ENCODE assay signal across 1 cellular context in the genomic region with DNA sequence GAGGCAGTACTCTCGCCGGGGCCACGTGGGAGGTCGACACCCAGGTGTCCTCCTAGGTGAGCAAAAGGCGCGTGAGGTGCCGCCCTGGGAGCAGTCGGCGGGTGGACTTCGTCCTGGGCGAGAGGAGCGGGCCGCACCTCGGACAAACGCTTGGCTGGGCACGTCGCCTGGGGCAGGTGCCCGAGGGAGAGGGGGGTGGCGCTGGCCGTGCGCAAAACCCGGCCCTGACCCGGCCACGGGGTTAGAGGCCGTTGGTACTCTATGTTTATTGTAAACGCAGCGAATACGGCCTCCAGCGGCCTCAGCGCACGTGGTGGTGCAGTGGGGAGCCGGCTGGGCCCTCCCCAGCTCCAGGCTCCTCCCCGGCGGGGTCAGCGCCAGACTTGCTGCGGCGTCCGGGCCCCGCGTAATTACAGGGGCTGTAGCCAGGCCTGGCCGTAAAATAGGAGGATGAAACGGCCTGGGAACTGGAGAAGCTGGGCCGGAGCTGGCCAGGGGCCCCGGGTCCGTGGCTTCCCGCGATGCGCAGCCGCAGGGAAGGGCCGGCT.
TF ChIP-seq lines count a peak whose summit lies in the region.

No MANE protein-coding gene starts in this region.

TF ChIP-seq in HepG2, 621 proteins besides CTCF, POLR2A, EP300 and RAD21 (continued from another document and continues in another):
- TF ChIP-seq, protein P1, sequence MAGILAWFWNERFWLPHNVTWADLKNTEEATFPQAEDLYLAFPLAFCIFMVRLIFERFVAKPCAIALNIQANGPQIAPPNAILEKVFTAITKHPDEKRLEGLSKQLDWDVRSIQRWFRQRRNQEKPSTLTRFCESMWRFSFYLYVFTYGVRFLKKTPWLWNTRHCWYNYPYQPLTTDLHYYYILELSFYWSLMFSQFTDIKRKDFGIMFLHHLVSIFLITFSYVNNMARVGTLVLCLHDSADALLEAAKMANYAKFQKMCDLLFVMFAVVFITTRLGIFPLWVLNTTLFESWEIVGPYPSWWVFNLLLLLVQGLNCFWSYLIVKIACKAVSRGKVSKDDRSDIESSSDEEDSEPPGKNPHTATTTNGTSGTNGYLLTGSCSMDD (CRISPR knock-in tag; IDR thresholded peaks at IDR 0.05), result no peak
- peak; percentile 100 for TF ChIP-seq MED1 (CRISPR knock-in tag; IDR thresholded peaks at IDR 0.05)
- peak; percentile 98 for TF ChIP-seq MED8 (CRISPR knock-in tag; IDR thresholded peaks at IDR 0.05; ENCODE audit: insufficient replicate concordance)
- TF ChIP-seq ZNF121 (CRISPR knock-in tag; IDR thresholded peaks at IDR 0.05), result peak; percentile 82
- TF ChIP-seq, protein P2, sequence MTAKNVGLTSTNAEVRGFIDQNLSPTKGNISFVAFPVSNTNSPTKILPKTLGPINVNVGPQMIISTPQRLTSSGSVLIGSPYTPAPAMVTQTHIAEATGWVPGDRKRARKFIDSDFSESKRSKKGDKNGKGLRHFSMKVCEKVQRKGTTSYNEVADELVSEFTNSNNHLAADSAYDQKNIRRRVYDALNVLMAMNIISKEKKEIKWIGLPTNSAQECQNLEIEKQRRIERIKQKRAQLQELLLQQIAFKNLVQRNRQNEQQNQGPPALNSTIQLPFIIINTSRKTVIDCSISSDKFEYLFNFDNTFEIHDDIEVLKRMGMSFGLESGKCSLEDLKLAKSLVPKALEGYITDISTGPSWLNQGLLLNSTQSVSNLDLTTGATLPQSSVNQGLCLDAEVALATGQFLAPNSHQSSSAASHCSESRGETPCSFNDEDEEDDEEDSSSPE (CRISPR knock-in tag; IDR thresholded peaks at IDR 0.05), result peak; percentile 90
- TF ChIP-seq, protein P3, sequence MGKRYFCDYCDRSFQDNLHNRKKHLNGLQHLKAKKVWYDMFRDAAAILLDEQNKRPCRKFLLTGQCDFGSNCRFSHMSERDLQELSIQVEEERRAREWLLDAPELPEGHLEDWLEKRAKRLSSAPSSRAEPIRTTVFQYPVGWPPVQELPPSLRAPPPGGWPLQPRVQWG (CRISPR knock-in tag; IDR thresholded peaks at IDR 0.05; ENCODE audit: borderline replicate concordance, low read depth), result no peak
- TF ChIP-seq HOXA3 (CRISPR knock-in tag; IDR thresholded peaks at IDR 0.05), result peak; percentile 95; the same call in 1 of the 2 replicates
- peak; percentile 94 for TF ChIP-seq ZNF816 (CRISPR knock-in tag; IDR thresholded peaks at IDR 0.05; ENCODE audit: borderline replicate concordance)
- TF ChIP-seq, protein P4, sequence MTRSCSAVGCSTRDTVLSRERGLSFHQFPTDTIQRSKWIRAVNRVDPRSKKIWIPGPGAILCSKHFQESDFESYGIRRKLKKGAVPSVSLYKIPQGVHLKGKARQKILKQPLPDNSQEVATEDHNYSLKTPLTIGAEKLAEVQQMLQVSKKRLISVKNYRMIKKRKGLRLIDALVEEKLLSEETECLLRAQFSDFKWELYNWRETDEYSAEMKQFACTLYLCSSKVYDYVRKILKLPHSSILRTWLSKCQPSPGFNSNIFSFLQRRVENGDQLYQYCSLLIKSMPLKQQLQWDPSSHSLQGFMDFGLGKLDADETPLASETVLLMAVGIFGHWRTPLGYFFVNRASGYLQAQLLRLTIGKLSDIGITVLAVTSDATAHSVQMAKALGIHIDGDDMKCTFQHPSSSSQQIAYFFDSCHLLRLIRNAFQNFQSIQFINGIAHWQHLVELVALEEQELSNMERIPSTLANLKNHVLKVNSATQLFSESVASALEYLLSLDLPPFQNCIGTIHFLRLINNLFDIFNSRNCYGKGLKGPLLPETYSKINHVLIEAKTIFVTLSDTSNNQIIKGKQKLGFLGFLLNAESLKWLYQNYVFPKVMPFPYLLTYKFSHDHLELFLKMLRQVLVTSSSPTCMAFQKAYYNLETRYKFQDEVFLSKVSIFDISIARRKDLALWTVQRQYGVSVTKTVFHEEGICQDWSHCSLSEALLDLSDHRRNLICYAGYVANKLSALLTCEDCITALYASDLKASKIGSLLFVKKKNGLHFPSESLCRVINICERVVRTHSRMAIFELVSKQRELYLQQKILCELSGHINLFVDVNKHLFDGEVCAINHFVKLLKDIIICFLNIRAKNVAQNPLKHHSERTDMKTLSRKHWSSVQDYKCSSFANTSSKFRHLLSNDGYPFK (CRISPR knock-in tag; IDR thresholded peaks at IDR 0.05; ENCODE audit: borderline replicate concordance), result peak; percentile 84; the same call in 1 of the 2 replicates
- TF ChIP-seq, protein P5, sequence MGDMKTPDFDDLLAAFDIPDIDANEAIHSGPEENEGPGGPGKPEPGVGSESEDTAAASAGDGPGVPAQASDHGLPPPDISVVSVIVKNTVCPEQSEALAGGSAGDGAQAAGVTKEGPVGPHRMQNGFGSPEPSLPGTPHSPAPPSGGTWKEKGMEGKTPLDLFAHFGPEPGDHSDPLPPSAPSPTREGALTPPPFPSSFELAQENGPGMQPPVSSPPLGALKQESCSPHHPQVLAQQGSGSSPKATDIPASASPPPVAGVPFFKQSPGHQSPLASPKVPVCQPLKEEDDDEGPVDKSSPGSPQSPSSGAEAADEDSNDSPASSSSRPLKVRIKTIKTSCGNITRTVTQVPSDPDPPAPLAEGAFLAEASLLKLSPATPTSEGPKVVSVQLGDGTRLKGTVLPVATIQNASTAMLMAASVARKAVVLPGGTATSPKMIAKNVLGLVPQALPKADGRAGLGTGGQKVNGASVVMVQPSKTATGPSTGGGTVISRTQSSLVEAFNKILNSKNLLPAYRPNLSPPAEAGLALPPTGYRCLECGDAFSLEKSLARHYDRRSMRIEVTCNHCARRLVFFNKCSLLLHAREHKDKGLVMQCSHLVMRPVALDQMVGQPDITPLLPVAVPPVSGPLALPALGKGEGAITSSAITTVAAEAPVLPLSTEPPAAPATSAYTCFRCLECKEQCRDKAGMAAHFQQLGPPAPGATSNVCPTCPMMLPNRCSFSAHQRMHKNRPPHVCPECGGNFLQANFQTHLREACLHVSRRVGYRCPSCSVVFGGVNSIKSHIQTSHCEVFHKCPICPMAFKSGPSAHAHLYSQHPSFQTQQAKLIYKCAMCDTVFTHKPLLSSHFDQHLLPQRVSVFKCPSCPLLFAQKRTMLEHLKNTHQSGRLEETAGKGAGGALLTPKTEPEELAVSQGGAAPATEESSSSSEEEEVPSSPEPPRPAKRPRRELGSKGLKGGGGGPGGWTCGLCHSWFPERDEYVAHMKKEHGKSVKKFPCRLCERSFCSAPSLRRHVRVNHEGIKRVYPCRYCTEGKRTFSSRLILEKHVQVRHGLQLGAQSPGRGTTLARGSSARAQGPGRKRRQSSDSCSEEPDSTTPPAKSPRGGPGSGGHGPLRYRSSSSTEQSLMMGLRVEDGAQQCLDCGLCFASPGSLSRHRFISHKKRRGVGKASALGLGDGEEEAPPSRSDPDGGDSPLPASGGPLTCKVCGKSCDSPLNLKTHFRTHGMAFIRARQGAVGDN (CRISPR knock-in tag; IDR thresholded peaks at IDR 0.05), result peak; percentile 98
- TF ChIP-seq MAFG (CRISPR knock-in tag; IDR thresholded peaks at IDR 0.05), result peak; percentile 2; the same call in 1 of the 2 replicates
- TF ChIP-seq, protein P6, sequence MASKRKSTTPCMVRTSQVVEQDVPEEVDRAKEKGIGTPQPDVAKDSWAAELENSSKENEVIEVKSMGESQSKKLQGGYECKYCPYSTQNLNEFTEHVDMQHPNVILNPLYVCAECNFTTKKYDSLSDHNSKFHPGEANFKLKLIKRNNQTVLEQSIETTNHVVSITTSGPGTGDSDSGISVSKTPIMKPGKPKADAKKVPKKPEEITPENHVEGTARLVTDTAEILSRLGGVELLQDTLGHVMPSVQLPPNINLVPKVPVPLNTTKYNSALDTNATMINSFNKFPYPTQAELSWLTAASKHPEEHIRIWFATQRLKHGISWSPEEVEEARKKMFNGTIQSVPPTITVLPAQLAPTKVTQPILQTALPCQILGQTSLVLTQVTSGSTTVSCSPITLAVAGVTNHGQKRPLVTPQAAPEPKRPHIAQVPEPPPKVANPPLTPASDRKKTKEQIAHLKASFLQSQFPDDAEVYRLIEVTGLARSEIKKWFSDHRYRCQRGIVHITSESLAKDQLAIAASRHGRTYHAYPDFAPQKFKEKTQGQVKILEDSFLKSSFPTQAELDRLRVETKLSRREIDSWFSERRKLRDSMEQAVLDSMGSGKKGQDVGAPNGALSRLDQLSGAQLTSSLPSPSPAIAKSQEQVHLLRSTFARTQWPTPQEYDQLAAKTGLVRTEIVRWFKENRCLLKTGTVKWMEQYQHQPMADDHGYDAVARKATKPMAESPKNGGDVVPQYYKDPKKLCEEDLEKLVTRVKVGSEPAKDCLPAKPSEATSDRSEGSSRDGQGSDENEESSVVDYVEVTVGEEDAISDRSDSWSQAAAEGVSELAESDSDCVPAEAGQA (IDR thresholded peaks at IDR 0.05; ENCODE audit: low read depth), result peak; percentile 58; the same call in 1 of the 2 replicates
- TF ChIP-seq, protein P6 (CRISPR knock-in tag; IDR thresholded peaks at IDR 0.05; ENCODE audit: borderline replicate concordance), result no peak
- no peak for TF ChIP-seq GPN1 (CRISPR knock-in tag; IDR thresholded peaks at IDR 0.05; ENCODE audit: borderline replicate concordance)
- TF ChIP-seq, protein P7, sequence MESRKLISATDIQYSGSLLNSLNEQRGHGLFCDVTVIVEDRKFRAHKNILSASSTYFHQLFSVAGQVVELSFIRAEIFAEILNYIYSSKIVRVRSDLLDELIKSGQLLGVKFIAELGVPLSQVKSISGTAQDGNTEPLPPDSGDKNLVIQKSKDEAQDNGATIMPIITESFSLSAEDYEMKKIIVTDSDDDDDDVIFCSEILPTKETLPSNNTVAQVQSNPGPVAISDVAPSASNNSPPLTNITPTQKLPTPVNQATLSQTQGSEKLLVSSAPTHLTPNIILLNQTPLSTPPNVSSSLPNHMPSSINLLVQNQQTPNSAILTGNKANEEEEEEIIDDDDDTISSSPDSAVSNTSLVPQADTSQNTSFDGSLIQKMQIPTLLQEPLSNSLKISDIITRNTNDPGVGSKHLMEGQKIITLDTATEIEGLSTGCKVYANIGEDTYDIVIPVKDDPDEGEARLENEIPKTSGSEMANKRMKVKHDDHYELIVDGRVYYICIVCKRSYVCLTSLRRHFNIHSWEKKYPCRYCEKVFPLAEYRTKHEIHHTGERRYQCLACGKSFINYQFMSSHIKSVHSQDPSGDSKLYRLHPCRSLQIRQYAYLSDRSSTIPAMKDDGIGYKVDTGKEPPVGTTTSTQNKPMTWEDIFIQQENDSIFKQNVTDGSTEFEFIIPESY (CRISPR knock-in tag; IDR thresholded peaks at IDR 0.05), result 0 out of 2 replicates have a peak, but pooled peaks have one; percentile 67
- peak; percentile 85; the same call in 1 of the 2 replicates for TF ChIP-seq JDP2 (CRISPR knock-in tag; IDR thresholded peaks at IDR 0.05; ENCODE audit: borderline replicate concordance)
- TF ChIP-seq, protein P8, sequence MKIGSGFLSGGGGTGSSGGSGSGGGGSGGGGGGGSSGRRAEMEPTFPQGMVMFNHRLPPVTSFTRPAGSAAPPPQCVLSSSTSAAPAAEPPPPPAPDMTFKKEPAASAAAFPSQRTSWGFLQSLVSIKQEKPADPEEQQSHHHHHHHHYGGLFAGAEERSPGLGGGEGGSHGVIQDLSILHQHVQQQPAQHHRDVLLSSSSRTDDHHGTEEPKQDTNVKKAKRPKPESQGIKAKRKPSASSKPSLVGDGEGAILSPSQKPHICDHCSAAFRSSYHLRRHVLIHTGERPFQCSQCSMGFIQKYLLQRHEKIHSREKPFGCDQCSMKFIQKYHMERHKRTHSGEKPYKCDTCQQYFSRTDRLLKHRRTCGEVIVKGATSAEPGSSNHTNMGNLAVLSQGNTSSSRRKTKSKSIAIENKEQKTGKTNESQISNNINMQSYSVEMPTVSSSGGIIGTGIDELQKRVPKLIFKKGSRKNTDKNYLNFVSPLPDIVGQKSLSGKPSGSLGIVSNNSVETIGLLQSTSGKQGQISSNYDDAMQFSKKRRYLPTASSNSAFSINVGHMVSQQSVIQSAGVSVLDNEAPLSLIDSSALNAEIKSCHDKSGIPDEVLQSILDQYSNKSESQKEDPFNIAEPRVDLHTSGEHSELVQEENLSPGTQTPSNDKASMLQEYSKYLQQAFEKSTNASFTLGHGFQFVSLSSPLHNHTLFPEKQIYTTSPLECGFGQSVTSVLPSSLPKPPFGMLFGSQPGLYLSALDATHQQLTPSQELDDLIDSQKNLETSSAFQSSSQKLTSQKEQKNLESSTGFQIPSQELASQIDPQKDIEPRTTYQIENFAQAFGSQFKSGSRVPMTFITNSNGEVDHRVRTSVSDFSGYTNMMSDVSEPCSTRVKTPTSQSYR (CRISPR knock-in tag; IDR thresholded peaks at IDR 0.05; ENCODE audit: borderline replicate concordance), result peak; percentile 94
- peak; percentile 79; the same call in 1 of the 2 replicates for TF ChIP-seq IRX3 (CRISPR knock-in tag; IDR thresholded peaks at IDR 0.05; ENCODE audit: borderline replicate concordance, low read depth)
- peak; percentile 98 for TF ChIP-seq ZNF878 (CRISPR knock-in tag; IDR thresholded peaks at IDR 0.05)
